10 cellular contexts compared by ENCODE assay signal in the genomic region with DNA sequence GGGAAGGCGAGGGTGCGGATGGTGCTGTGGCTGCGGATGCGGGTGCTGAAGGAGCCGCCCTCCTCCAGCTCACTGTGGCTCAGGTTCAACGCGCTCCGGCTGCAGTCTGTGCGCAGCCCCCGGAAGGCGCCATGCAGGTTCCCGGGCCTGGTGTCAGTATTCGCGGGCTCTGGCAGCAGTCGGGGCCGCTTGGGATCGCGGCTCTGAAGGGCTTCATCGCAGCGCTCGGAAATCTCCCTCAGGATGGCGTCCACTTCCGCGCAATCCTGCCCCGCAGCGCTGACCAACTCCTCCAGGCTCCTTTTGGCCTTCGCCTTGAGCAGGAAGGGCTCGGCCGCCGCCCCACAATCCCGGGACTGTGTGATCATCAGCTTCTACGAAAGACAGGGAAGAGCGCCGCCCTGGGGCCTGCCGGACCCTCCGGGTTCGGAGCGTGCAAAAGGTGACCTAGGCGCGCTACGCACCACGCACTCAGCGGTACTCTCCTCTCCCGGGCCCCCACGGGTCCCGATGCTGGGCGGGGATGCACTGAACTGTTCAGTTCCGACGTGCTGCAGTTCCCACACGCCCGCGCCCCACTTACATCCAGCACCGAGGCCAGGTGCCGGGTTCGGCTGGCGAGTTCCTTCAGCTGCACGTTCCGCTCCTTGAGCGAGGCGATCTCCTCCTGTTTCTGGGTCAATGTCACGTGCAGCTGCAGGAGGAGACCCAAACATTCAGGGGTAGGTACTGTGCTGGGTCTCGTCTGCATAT. TPM values are rescaled to one million over a fixed set of nuclear protein-coding genes. Genes with fewer than 3 reads are reported as not detected.
DNase-seq lines count a peak whose midpoint lies in the region; ATAC-seq, FAIRE-seq and TF ChIP-seq lines count a peak whose summit lies in the region.
"Had no signal": no experiment of that assay in that cellular context is flagged by ENCODE, and none has a peak within 500 bp of the region (broad histone marks: within the 10 kb centered on the region; RNA-seq: fewer than 3 reads in every experiment).

No MANE protein-coding gene starts in this region.

- DNase-seq in HuH-7 (ENCODE audit: low spot score): peak; percentile 76
- DNase-seq in activated naive CD8-positive, alpha-beta T cell treated with anti-CD3 and anti-CD28 coated beads, Interleukin-2, amount 10 ng/mL, durations not matched to agents 7 days and 5 days: peak; percentile 55
- DNase-seq in islet precursor cell: peak; percentile 82
- no peak for DNase-seq in stimulated activated effector memory CD8-positive, alpha-beta T cell treated with anti-CD3 and anti-CD28 coated beads, Interleukin-12 subunit alpha, Interleukin-12 subunit beta, amount 100 ng/mL, for 72 hours (ENCODE audit: low spot score in 2 of 2)
- DNase-seq in HTR-8/SVneo (ENCODE audit: insufficient read length, low spot score): no peak
- no peak for DNase-seq in D721Med (ENCODE audit: insufficient read length, low spot score)
- no peak for DNase-seq in COLO829 (ENCODE audit: low spot score)

- TF ChIP-seq CTCF in D721Med (IDR thresholded peaks at IDR 0.05; ENCODE audit: insufficient read depth, missing control alignments): no peak

- POLR2A ChIA-PET in activated naive CD8-positive, alpha-beta T cell treated with anti-CD3 and anti-CD28 coated beads, Interleukin-2, amount 10 ng/mL, durations not matched to agents 7 days and 5 days (lab: Charles Lee): no interaction called here

- no peak overlapping the region for H3K27ac Mint-ChIP-seq in activated naive CD8-positive, alpha-beta T cell treated with anti-CD3 and anti-CD28 coated beads, Interleukin-2, amount 10 ng/mL, durations not matched to agents 7 days and 5 days
- H3K27ac Mint-ChIP-seq in stimulated activated effector memory CD8-positive, alpha-beta T cell treated with anti-CD3 and anti-CD28 coated beads, Interleukin-12 subunit alpha, Interleukin-12 subunit beta, amount 100 ng/mL, for 72 hours: no peak overlapping the region

- FAIRE-seq in HTR-8/SVneo (lab: Jason Lieb, UNC) (no peak), D721Med (lab: Jason Lieb, UNC) (no peak)

- peaks cover 82% of the 10 kb centered on the region for H3K27me3 Mint-ChIP-seq in activated naive CD8-positive, alpha-beta T cell treated with anti-CD3 and anti-CD28 coated beads, Interleukin-2, amount 10 ng/mL, durations not matched to agents 7 days and 5 days

- H3K4me3 Mint-ChIP-seq in activated naive CD8-positive, alpha-beta T cell treated with anti-CD3 and anti-CD28 coated beads, Interleukin-2, amount 10 ng/mL, durations not matched to agents 7 days and 5 days: peak overlapping the region; percentile 82
- H3K4me3 Mint-ChIP-seq in stimulated activated effector memory CD8-positive, alpha-beta T cell treated with anti-CD3 and anti-CD28 coated beads, Interleukin-12 subunit alpha, Interleukin-12 subunit beta, amount 100 ng/mL, for 72 hours: peak overlapping the region; percentile 72

- no peaks in the 10 kb centered on the region for H3K9me3 Mint-ChIP-seq in activated naive CD8-positive, alpha-beta T cell treated with anti-CD3 and anti-CD28 coated beads, Interleukin-2, amount 10 ng/mL, durations not matched to agents 7 days and 5 days
- no peaks in the 10 kb centered on the region for H3K9me3 Mint-ChIP-seq in stimulated activated effector memory CD8-positive, alpha-beta T cell treated with anti-CD3 and anti-CD28 coated beads, Interleukin-12 subunit alpha, Interleukin-12 subunit beta, amount 100 ng/mL, for 72 hours

- H3K36me3 Mint-ChIP-seq in activated naive CD8-positive, alpha-beta T cell treated with anti-CD3 and anti-CD28 coated beads, Interleukin-2, amount 10 ng/mL, durations not matched to agents 7 days and 5 days: no peaks in the 10 kb centered on the region
- H3K36me3 Mint-ChIP-seq in stimulated activated effector memory CD8-positive, alpha-beta T cell treated with anti-CD3 and anti-CD28 coated beads, Interleukin-12 subunit alpha, Interleukin-12 subunit beta, amount 100 ng/mL, for 72 hours: no peaks in the 10 kb centered on the region

- peak; percentile 69 for ATAC-seq in activated naive CD8-positive, alpha-beta T cell treated with anti-CD3 and anti-CD28 coated beads, Interleukin-2, amount 10 ng/mL, durations not matched to agents 7 days and 5 days (ENCODE audit: low read depth)
- ATAC-seq in stimulated activated effector memory CD8-positive, alpha-beta T cell treated with anti-CD3 and anti-CD28 coated beads, Interleukin-12 subunit alpha, Interleukin-12 subunit beta, amount 100 ng/mL, for 72 hours: peak; percentile 53
- ATAC-seq in HG02571 (IDR thresholded peaks at IDR 0.05; ENCODE audit: unreplicated experiment): no peak

- peaks cover 22% of the 10 kb centered on the region for H3K4me1 Mint-ChIP-seq in activated naive CD8-positive, alpha-beta T cell treated with anti-CD3 and anti-CD28 coated beads, Interleukin-2, amount 10 ng/mL, durations not matched to agents 7 days and 5 days
- H3K4me1 Mint-ChIP-seq in stimulated activated effector memory CD8-positive, alpha-beta T cell treated with anti-CD3 and anti-CD28 coated beads, Interleukin-12 subunit alpha, Interleukin-12 subunit beta, amount 100 ng/mL, for 72 hours: peaks cover 31% of the 10 kb centered on the region

RNA-seq across cellular contexts. Expression of a gene that starts 6.5 kb away (rescaled TPM):
- not detected for total RNA-seq in activated naive CD8-positive, alpha-beta T cell treated with anti-CD3 and anti-CD28 coated beads, Interleukin-2, amount 10 ng/mL, durations not matched to agents 7 days and 5 days
- total RNA-seq: mononuclear cell; T-helper 2 cell treated with Interferon-gamma antibody and Interleukin-4, amounts not matched to agents 100 ng/mL and 5 ng/mL, for 36 hours had no signal

RNA-seq across cellular contexts. Expression of a gene that starts 12.8 kb away (rescaled TPM):
- total RNA-seq in activated naive CD8-positive, alpha-beta T cell treated with anti-CD3 and anti-CD28 coated beads, Interleukin-2, amount 10 ng/mL, durations not matched to agents 7 days and 5 days: not detected
- total RNA-seq: mononuclear cell; T-helper 2 cell treated with Interferon-gamma antibody and Interleukin-4, amounts not matched to agents 100 ng/mL and 5 ng/mL, for 36 hours had no signal

RNA-seq across cellular contexts. Expression of a gene that starts 47.6 kb away (rescaled TPM):
- under 1 TPM; 0.28 to 0.48 TPM for total RNA-seq in activated naive CD8-positive, alpha-beta T cell treated with anti-CD3 and anti-CD28 coated beads, Interleukin-2, amount 10 ng/mL, durations not matched to agents 7 days and 5 days
- total RNA-seq: mononuclear cell had no signal

Comparison
In these comparisons a context has a peak if more than half of its experiments do, and no peak if none do; other contexts are left out.
1. DNase-seq: peak in HuH-7 (single experiment), activated naive CD8-positive, alpha-beta T cell treated with anti-CD3 and anti-CD28 coated beads, Interleukin-2, amount 10 ng/mL, durations not matched to agents 7 days and 5 days (single experiment) and islet precursor cell (single experiment); none in stimulated activated effector memory CD8-positive, alpha-beta T cell treated with anti-CD3 and anti-CD28 coated beads, Interleukin-12 subunit alpha, Interleukin-12 subunit beta, amount 100 ng/mL, for 72 hours (0 of 2), HTR-8/SVneo (single experiment), D721Med (single experiment) and COLO829 (single experiment).